2 cellular contexts compared by ENCODE assay signal in the genomic region with DNA sequence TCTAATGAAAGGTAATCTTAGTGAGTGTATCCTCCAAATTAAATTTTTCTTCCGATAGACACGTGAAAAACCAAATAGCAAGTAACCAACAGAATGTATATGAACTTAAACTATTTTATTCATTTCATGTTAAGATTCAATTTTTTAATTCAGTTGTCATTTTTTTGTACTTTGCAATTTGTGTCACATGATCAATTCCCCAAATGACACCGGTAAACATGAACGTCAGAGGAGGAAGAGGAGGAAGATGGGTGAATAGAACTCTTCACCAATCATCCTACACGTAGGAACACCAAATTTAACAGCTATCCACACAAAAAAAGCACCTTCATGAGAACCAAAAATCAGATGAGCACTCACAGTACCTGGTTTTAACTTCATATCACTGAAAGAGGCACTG.
TF ChIP-seq lines count a peak whose summit lies in the region.

No MANE protein-coding gene starts in this region.

TF ChIP-seq in K562, 482 proteins besides CTCF, POLR2A, EP300 and RAD21:
- TF ChIP-seq CREB5 (CRISPR knock-in tag; IDR thresholded peaks at IDR 0.05) = 0 out of 2 replicates have a peak, but pooled peaks have one; percentile 39
- TF ChIP-seq TFE3 (CRISPR knock-in tag; IDR thresholded peaks at IDR 0.05) = peak; percentile 96
- 0 out of 2 replicates have a peak, but pooled peaks have one; percentile 3 for TF ChIP-seq USF2 (CRISPR knock-in tag; IDR thresholded peaks at IDR 0.05)

TF ChIP-seq in HepG2, 621 proteins besides CTCF, POLR2A, EP300 and RAD21:
- TF ChIP-seq RAD51 (IDR thresholded peaks at IDR 0.05; ENCODE audit: borderline replicate concordance) = peak; percentile 23; the same call in 1 of the 2 replicates
TF ChIP-seq in HepG2: peak in this region for 1; not testable (repeated sequence) for 620.
